In genomic region chr1:238960071-238960470, GRCh38 we compare ENCODE assay signal across 1 cellular context.
TF ChIP-seq lines count a peak whose summit lies in the region.

No MANE protein-coding gene starts in this region.

TF ChIP-seq in H1, 55 proteins besides CTCF, POLR2A, EP300 and RAD21:
- TF ChIP-seq CHD1 (IDR thresholded peaks at IDR 0.05; ENCODE audit: low read depth, low read length) (no peak), HDAC2 (IDR thresholded peaks at IDR 0.05; ENCODE audit: borderline replicate concordance in 1 of 2, low read depth in 2 of 2, low read length in 2 of 2) (no peak), HDAC6 (IDR thresholded peaks at IDR 0.05; ENCODE audit: low read depth, low read length) (no peak), RNF2 (IDR thresholded peaks at IDR 0.05; ENCODE audit: borderline replicate concordance, low read depth, low read length, missing control alignments, poor library complexity, severe bottlenecking) (no peak), BRCA1 (IDR thresholded peaks at IDR 0.05; ENCODE audit: low read depth, low read length) (no peak), SRF (IDR thresholded peaks at IDR 0.05; ENCODE audit: low read depth, low read length) (no peak)
- TF ChIP-seq, protein P1, sequence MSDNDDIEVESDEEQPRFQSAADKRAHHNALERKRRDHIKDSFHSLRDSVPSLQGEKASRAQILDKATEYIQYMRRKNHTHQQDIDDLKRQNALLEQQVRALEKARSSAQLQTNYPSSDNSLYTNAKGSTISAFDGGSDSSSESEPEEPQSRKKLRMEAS (IDR thresholded peaks at IDR 0.05) = no peak
